In genomic region chr20:34514897-34515483, GRCh38 we compare ENCODE assay signal across 8 cellular contexts.
A peak's percentile ranks its signal among the peaks of the same experiment; 100 is the strongest.
DNase-seq lines count a peak whose midpoint lies in the region; ATAC-seq and TF ChIP-seq lines count a peak whose summit lies in the region.

No MANE protein-coding gene starts in this region.

- no peaks in the 10 kb centered on the region for H3K9me3 Mint-ChIP-seq in nephron

- no peaks in the 10 kb centered on the region for H3K9me2 ChIP-seq in Loucy (replicated peaks; ENCODE audit: low read depth, low read length)

- H3K9ac ChIP-seq in Loucy (ENCODE audit: low read depth, low read length, poor library complexity, severe bottlenecking) (peak overlapping the region; percentile 83), duodenal mucosa (ENCODE audit: low read depth in 1 of 2, low read length in 2 of 2) (peak overlapping the region; percentile 91 to 96)

- ATAC-seq in HG02763 (IDR thresholded peaks at IDR 0.05; ENCODE audit: unreplicated experiment), result no peak
- ATAC-seq in HG03432 (IDR thresholded peaks at IDR 0.05; ENCODE audit: unreplicated experiment), result no peak

- no peak for DNase-seq in stimulated activated naive CD4-positive, alpha-beta T cell (lab: John Stamatoyannopoulos, UW)
- no peak for DNase-seq in NCI-H526 (lab: John Stamatoyannopoulos, UW)

- H3K4me3 ChIP-seq in Loucy (ENCODE audit: low read length, poor library complexity, severe bottlenecking) (peak overlapping the region; percentile 83), duodenal mucosa (ENCODE audit: low read depth in 1 of 2, low read length in 2 of 2) (peak overlapping the region; percentile 91 to 93)

- peak overlapping the region; percentile 97 for H3K4me2 ChIP-seq in Loucy (ENCODE audit: low read depth, low read length, poor library complexity, severe bottlenecking)

- TF ChIP-seq CTCF in C4-2B (conservative IDR thresholded peaks at IDR 0.05) (no peak), Loucy (conservative IDR thresholded peaks at IDR 0.05; ENCODE audit: low read length) (no peak), nephron (IDR thresholded peaks at IDR 0.05; ENCODE audit: unreplicated experiment in 3 of 3) (no peak)

- H3K4me1 ChIP-seq in Loucy (ENCODE audit: insufficient read depth, low read length, poor library complexity, severe bottlenecking) (peaks cover 29% of the 10 kb centered on the region), duodenal mucosa (ENCODE audit: control insufficient read depth in 1 of 2, insufficient read depth in 2 of 2, low read length in 2 of 2) (peaks cover 12 to 24% of the 10 kb centered on the region in 2 donors)

- peaks cover 41% of the 10 kb centered on the region for H3K79me2 ChIP-seq in Loucy (ENCODE audit: insufficient read depth, low read length)

- peaks cover 51% of the 10 kb centered on the region for H3K4me1 Mint-ChIP-seq in nephron

- H3K36me3 Mint-ChIP-seq in nephron (ENCODE audit: low read depth), result peaks cover 23% of the 10 kb centered on the region

- H3K36me3 ChIP-seq in Loucy (ENCODE audit: insufficient read depth, low read length) (peaks cover 10% of the 10 kb centered on the region; the same call in 1 of the 2 replicates), duodenal mucosa (ENCODE audit: control insufficient read depth in 1 of 2, insufficient read depth in 2 of 2, low read length in 2 of 2) (no peaks in the 10 kb centered on the region)

- H3K27me3 ChIP-seq in Loucy (ENCODE audit: insufficient read depth, low read length, poor library complexity, severe bottlenecking), result no peaks in the 10 kb centered on the region
- no peaks in the 10 kb centered on the region for H3K27me3 ChIP-seq in duodenal mucosa (ENCODE audit: control insufficient read depth in 1 of 2, insufficient read depth in 2 of 2, low read length in 2 of 2)

- H3K4me3 Mint-ChIP-seq in nephron, result peak overlapping the region; percentile 93 to 98 (median 98)

- peak overlapping the region; percentile 80 for H2AFZ ChIP-seq in Loucy (ENCODE audit: low read length)

- no peaks in the 10 kb centered on the region for H3K9me3 ChIP-seq in Loucy (ENCODE audit: insufficient read depth, low read depth, low read length)
- H3K9me3 ChIP-seq in duodenal mucosa (ENCODE audit: control insufficient read depth in 1 of 2, low read length in 2 of 2), result no peaks in the 10 kb centered on the region

- H3K27ac ChIP-seq in C4-2B, result peak overlapping the region; percentile 88
- peak overlapping the region; percentile 23 for H3K27ac ChIP-seq in duodenal mucosa (ENCODE audit: low read depth, low read length)

- peaks cover 24% of the 10 kb centered on the region for H4K20me1 ChIP-seq in Loucy (ENCODE audit: insufficient read depth, low read length, poor library complexity, severe bottlenecking)

- H3K27ac Mint-ChIP-seq in nephron, result peak overlapping the region; percentile 96 to 100 (median 99)

- no peaks in the 10 kb centered on the region for H3F3A ChIP-seq in Loucy (ENCODE audit: low read depth)

- H3K27me3 Mint-ChIP-seq in nephron (ENCODE audit: low read depth), result peaks cover 3% of the 10 kb centered on the region
